Comparison of ENCODE assay signal across 8 cellular contexts in the genomic region with DNA sequence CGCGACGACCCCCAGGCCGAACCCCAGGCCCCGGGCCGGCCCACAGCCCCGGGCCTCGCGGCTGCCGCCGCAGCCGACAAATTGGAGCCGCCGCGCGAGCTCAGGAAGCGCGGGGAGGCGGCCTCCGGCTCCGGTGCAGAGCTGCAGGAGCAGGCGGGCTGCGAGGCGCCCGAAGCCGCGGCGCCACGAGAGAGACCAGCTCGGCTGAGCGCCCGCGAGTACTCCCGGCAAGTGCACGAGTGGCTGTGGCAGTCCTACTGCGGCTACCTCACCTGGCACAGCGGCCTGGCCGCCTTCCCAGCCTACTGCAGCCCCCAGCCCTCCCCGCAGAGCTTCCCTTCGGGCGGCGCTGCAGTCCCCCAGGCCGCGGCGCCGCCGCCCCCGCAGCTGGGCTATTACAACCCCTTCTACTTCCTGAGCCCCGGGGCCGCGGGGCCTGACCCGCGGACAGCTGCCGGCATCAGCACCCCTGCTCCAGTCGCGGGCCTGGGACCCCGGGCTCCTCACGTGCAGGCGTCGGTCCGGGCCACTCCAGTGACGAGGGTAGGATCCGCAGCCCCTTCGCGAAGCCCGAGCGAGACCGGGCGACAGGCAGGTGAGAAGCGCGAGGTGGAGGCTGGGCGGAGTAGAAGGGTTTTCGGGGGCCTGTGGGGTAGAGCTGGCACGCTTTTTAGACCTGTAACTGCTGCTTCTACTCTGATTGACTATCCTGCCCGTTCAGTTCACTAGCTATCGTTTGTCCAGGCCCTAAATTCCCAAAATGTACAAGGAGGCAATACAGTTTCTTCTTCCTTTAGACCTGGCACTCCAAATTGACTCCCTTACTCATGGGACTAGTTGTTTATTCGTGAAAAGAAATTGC. TPM values are rescaled to one million over a fixed set of nuclear protein-coding genes. Genes with fewer than 3 reads are reported as not detected.
DNase-seq lines count a peak whose midpoint lies in the region; ATAC-seq and TF ChIP-seq lines count a peak whose summit lies in the region.

No MANE protein-coding gene starts in this region.

- peak; percentile 50 for DNase-seq in NCI-H2227 (lab: John Stamatoyannopoulos, UW; ENCODE audit: unreplicated experiment)
- DNase-seq in NCI-H2227 treated with DMSO at 0.1 percent for 48 hours (lab: John Stamatoyannopoulos, UW) = no peak
- peak; percentile 10 for DNase-seq in NCI-H510A (lab: John Stamatoyannopoulos, UW)
- DNase-seq in activated CD8-positive, alpha-beta memory T cell treated with anti-CD3 and anti-CD28 coated beads, Interleukin-2, amount 50 U/mL, for 4 hours = peak; percentile 41
- DNase-seq in endothelial cell (ENCODE audit: low spot score) = peak; percentile 47
- peak; percentile 49 to 79 (median 72) for DNase-seq in mucosa of descending colon
- peak; percentile 58 to 74 for DNase-seq in stimulated activated naive CD8-positive, alpha-beta T cell treated with anti-CD3 and anti-CD28 coated beads, Interleukin-15, amount 100 ng/mL, for 72 hours

- H3K4me3 Mint-ChIP-seq in endothelial cell (ENCODE audit: unreplicated experiment) = peak overlapping the region; percentile 93
- peak overlapping the region; percentile 90 to 94 for H3K4me3 Mint-ChIP-seq in stimulated activated naive CD8-positive, alpha-beta T cell treated with anti-CD3 and anti-CD28 coated beads, Interleukin-15, amount 100 ng/mL, for 72 hours

- H3K4me1 Mint-ChIP-seq in endothelial cell (ENCODE audit: unreplicated experiment) = peaks cover 5% of the 10 kb centered on the region
- H3K4me1 Mint-ChIP-seq in stimulated activated naive CD8-positive, alpha-beta T cell treated with anti-CD3 and anti-CD28 coated beads, Interleukin-15, amount 100 ng/mL, for 72 hours = peaks cover 39% of the 10 kb centered on the region

- H3K9me3 ChIP-seq in mucosa of descending colon = no peaks in the 10 kb centered on the region

- H3K36me3 Mint-ChIP-seq in endothelial cell (ENCODE audit: low read depth, unreplicated experiment) = peaks cover 8% of the 10 kb centered on the region

- no peaks in the 10 kb centered on the region for H3K36me3 ChIP-seq in mucosa of descending colon (ENCODE audit: low read depth)

- peaks cover 13% of the 10 kb centered on the region for H3K4me1 ChIP-seq in mucosa of descending colon (ENCODE audit: low read depth)

- peak overlapping the region; percentile 83 for H3K4me3 ChIP-seq in mucosa of descending colon

- peaks cover 8% of the 10 kb centered on the region for H3K27me3 Mint-ChIP-seq in endothelial cell (ENCODE audit: unreplicated experiment)
- no peaks in the 10 kb centered on the region for H3K27me3 Mint-ChIP-seq in stimulated activated naive CD8-positive, alpha-beta T cell treated with anti-CD3 and anti-CD28 coated beads, Interleukin-15, amount 100 ng/mL, for 72 hours

- ATAC-seq in HG02840 (IDR thresholded peaks at IDR 0.05; ENCODE audit: low FRiP score, unreplicated experiment) = peak; percentile 56
- ATAC-seq in mucosa of descending colon = peak; percentile 64
- peak; percentile 67 for ATAC-seq in stimulated activated naive CD8-positive, alpha-beta T cell treated with anti-CD3 and anti-CD28 coated beads, Interleukin-15, amount 100 ng/mL, for 72 hours

- H3K27ac Mint-ChIP-seq in endothelial cell (ENCODE audit: unreplicated experiment) = no peak overlapping the region
- H3K27ac Mint-ChIP-seq in stimulated activated naive CD8-positive, alpha-beta T cell treated with anti-CD3 and anti-CD28 coated beads, Interleukin-15, amount 100 ng/mL, for 72 hours = peak overlapping the region; percentile 70 to 97

- intact Hi-C loops in mucosa of descending colon (cut with DNase I, micrococcal nuclease) = no loop called here

- TF ChIP-seq CTCF in endothelial cell (IDR thresholded peaks at IDR 0.05; ENCODE audit: unreplicated experiment) = no peak
- no peak for TF ChIP-seq CTCF in mucosa of descending colon (IDR thresholded peaks at IDR 0.05)

- no peaks in the 10 kb centered on the region for H3K9me3 Mint-ChIP-seq in endothelial cell (ENCODE audit: unreplicated experiment)
- H3K9me3 Mint-ChIP-seq in stimulated activated naive CD8-positive, alpha-beta T cell treated with anti-CD3 and anti-CD28 coated beads, Interleukin-15, amount 100 ng/mL, for 72 hours = no peaks in the 10 kb centered on the region

RNA-seq across cellular contexts. Expression of a gene that starts 0.7 kb away (rescaled TPM):
- total RNA-seq in endothelial cell (ENCODE audit: unreplicated experiment) (7.6 TPM), mucosa of descending colon (10 to 100 TPM; 35.1 to 49.2 (median 44.0) TPM)
